ENCODE assay signal across 14 cellular contexts in genomic region chr9:109072133-109072692, GRCh38. TPM values are rescaled to one million over a fixed set of nuclear protein-coding genes. Genes with fewer than 3 reads are reported as not detected.
A peak's percentile ranks its signal among the peaks of the same experiment; 100 is the strongest.
DNase-seq lines count a peak whose midpoint lies in the region; ATAC-seq and TF ChIP-seq lines count a peak whose summit lies in the region.
"Had no signal": no experiment of that assay in that cellular context is flagged by ENCODE, and none has a peak within 500 bp of the region (broad histone marks: within the 10 kb centered on the region; RNA-seq: fewer than 3 reads in every experiment).

No MANE protein-coding gene starts in this region.

- intact Hi-C loops in adrenal gland (cut with DNase I): no loop called here
- intact Hi-C loops in left lung (cut with DNase I): no loop called here
- intact Hi-C loops in testis (cut with DNase I; ENCODE audit: low total_unique reads): no loop called here

- H3K9me3 Mint-ChIP-seq in activated T-cell treated with anti-CD3 and anti-CD28 coated beads, Interleukin-2, amount 50 U/mL, for 24 hours: no peaks in the 10 kb centered on the region
- H3K9me3 Mint-ChIP-seq: CD8-positive, alpha-beta memory T cell had no signal

- no peak for TF ChIP-seq POLR2A in adrenal gland (IDR thresholded peaks at IDR 0.05)
- no peak for TF ChIP-seq POLR2A in testis (IDR thresholded peaks at IDR 0.05)

- peak overlapping the region; percentile 23 for H3K27ac Mint-ChIP-seq in activated T-cell treated with anti-CD3 and anti-CD28 coated beads, Interleukin-2, amount 50 U/mL, for 24 hours

- H3K36me3 Mint-ChIP-seq in activated T-cell treated with anti-CD3 and anti-CD28 coated beads, Interleukin-2, amount 50 U/mL, for 24 hours (ENCODE audit: low read depth): peaks cover 46% of the 10 kb centered on the region

- no peaks in the 10 kb centered on the region for H3K27me3 ChIP-seq in adrenal gland
- no peaks in the 10 kb centered on the region for H3K27me3 ChIP-seq in left lung
- H3K27me3 ChIP-seq in testis: no peaks in the 10 kb centered on the region
- H3K27me3 ChIP-seq: BLaER1 had no signal

- H3K27ac ChIP-seq in adrenal gland: peak overlapping the region in 3 of 5 donors; percentile 38 to 53 (median 47)
- no peak overlapping the region for H3K27ac ChIP-seq in left lung
- peak overlapping the region; percentile 56 to 73 for H3K27ac ChIP-seq in testis
- H3K27ac ChIP-seq: BLaER1 had no signal

- H3K4me1 ChIP-seq in adrenal gland (replicated peaks in 1 of 2) (peaks cover 10 to 22% of the 10 kb centered on the region in 2 donors), left lung (no peaks in the 10 kb centered on the region), testis (peaks cover 34% of the 10 kb centered on the region)
- H3K4me1 ChIP-seq: BLaER1, HAP-1 had no signal

- no peaks in the 10 kb centered on the region for H3K27me3 Mint-ChIP-seq in activated T-cell treated with anti-CD3 and anti-CD28 coated beads, Interleukin-2, amount 50 U/mL, for 24 hours
- H3K27me3 Mint-ChIP-seq: CD8-positive, alpha-beta memory T cell had no signal

- peaks cover 12% of the 10 kb centered on the region for H3K4me1 Mint-ChIP-seq in activated T-cell treated with anti-CD3 and anti-CD28 coated beads, Interleukin-2, amount 50 U/mL, for 24 hours (ENCODE audit: low read depth)
- H3K4me1 Mint-ChIP-seq: CD8-positive, alpha-beta memory T cell had no signal

- no peak overlapping the region for H3K4me3 Mint-ChIP-seq in activated T-cell treated with anti-CD3 and anti-CD28 coated beads, Interleukin-2, amount 50 U/mL, for 24 hours
- H3K4me3 Mint-ChIP-seq: CD8-positive, alpha-beta memory T cell had no signal

- no peak for DNase-seq in activated T-cell treated with anti-CD3 and anti-CD28 coated beads, Interleukin-2, amount 50 U/mL, for 24 hours
- no peak for DNase-seq in activated T-cell treated with anti-CD3 and anti-CD28 coated beads, Interleukin-2, amount 50 U/mL, for 48 hours
- peak in 1 of 7 donors; percentile 19 for DNase-seq in adrenal gland
- DNase-seq in left lung: no peak
- no peak for DNase-seq in testis
- no peak for DNase-seq in cerebellar cortex (ENCODE audit: low spot score)
- DNase-seq in NCI-H69 (lab: John Stamatoyannopoulos, UW): no peak
- no peak for DNase-seq in DMS 273 (lab: John Stamatoyannopoulos, UW; ENCODE audit: unreplicated experiment)
- DNase-seq: 8988T; AML-193; CD8-positive, alpha-beta memory T cell; DMS 273 treated with DMSO at 0.1 percent for 48 hours had no signal

- ATAC-seq in left lung: peak; percentile 17

- 63 to 68% (median 65%) methylated on average over 8 of the region's 8 CpGs for WGBS in adrenal gland, 4 donors
- WGBS in testis, 2 donors: 44 to 57% methylated on average over 8 of the region's 8 CpGs

- TF ChIP-seq CTCF in adrenal gland (IDR thresholded peaks at IDR 0.05) (no peak), left lung (IDR thresholded peaks at IDR 0.05) (no peak), testis (IDR thresholded peaks at IDR 0.05) (no peak)

- H3K4me3 ChIP-seq in adrenal gland: no peak overlapping the region
- no peak overlapping the region for H3K4me3 ChIP-seq in left lung
- H3K4me3 ChIP-seq in testis: no peak overlapping the region
- H3K4me3 ChIP-seq: BLaER1, HAP-1 had no signal

- H3K36me3 ChIP-seq in adrenal gland (replicated peaks in 1 of 2): peaks cover 0 to 36% of the 10 kb centered on the region in 2 donors
- H3K36me3 ChIP-seq in left lung: peaks cover 0 to 45% of the 10 kb centered on the region in 2 donors
- no peaks in the 10 kb centered on the region for H3K36me3 ChIP-seq in testis (ENCODE audit: low read depth, missing control alignments)

- H3K9me3 ChIP-seq in adrenal gland (replicated peaks in 1 of 3): no peaks in the 10 kb centered on the region
- H3K9me3 ChIP-seq in left lung: no peaks in the 10 kb centered on the region
- no peaks in the 10 kb centered on the region for H3K9me3 ChIP-seq in testis
- H3K9me3 ChIP-seq: BLaER1, HAP-1 had no signal

RNA-seq across cellular contexts. Expression of gene TMEM245, which starts 47.5 kb away (rescaled TPM):
- 100 to 1,000 TPM in 7 of 8 donors, 10 to 100 TPM in 1; 97.5 to 363 (median 206) TPM for total RNA-seq in adrenal gland
- polyA plus RNA-seq in adrenal gland: 10 to 100 TPM; 23.6 to 79.5 (median 27.5) TPM
- total RNA-seq in left lung: 10 to 100 TPM; 61.0 to 88.1 TPM
- total RNA-seq in testis: 10 to 100 TPM; 63.6 to 67.6 TPM
- 44.9 TPM for polyA plus RNA-seq in testis (ENCODE audit: insufficient read depth, low read depth, low replicate concordance)

RNA-seq across cellular contexts. Expression of gene CTNNAL1, which starts 58.9 kb away (rescaled TPM):
- total RNA-seq in adrenal gland (100 to 1,000 TPM; 182 to 817 (median 463) TPM), left lung (10 to 100 TPM; 47.7 to 48.0 TPM), testis (10 to 100 TPM; 86.4 to 92.7 TPM)
- polyA plus RNA-seq in adrenal gland (100 to 1,000 TPM; 280 to 429 (median 282) TPM), testis (ENCODE audit: insufficient read depth, low read depth, low replicate concordance) (52.3 TPM)

Comparison
In these comparisons a context has a peak if more than half of its experiments do, and no peak if none do; other contexts are left out.
1. H3K27ac ChIP-seq: peak in adrenal gland (3 of 5) and testis (2 of 2); none in left lung (0 of 2).